Comparison of ENCODE assay signal across 23 cellular contexts in genomic region chr4:95386410-95386809, GRCh38.
DNase-seq lines count a peak whose midpoint lies in the region; ATAC-seq, FAIRE-seq and TF ChIP-seq lines count a peak whose summit lies in the region.
"Had no signal": no experiment of that assay in that cellular context is flagged by ENCODE, and none has a peak within 500 bp of the region (broad histone marks: within the 10 kb centered on the region; RNA-seq: fewer than 3 reads in every experiment).

No MANE protein-coding gene starts in this region.

- no peak overlapping the region for H2AK5ac ChIP-seq in H1 (ENCODE audit: low read depth, low read length)

- H3K27ac Mint-ChIP-seq in GM23338: no peak overlapping the region
- H3K27ac Mint-ChIP-seq: B cell; CD8-positive, alpha-beta T cell had no signal

- no peak overlapping the region for H4K91ac ChIP-seq in H1 (replicated peaks; ENCODE audit: insufficient read length, low read length)

- no peak for TF ChIP-seq EP300 in H1 (IDR thresholded peaks at IDR 0.05; ENCODE audit: borderline replicate concordance in 1 of 2, low read depth in 2 of 2, low read length in 2 of 2)

- no peak overlapping the region for H2BK20ac ChIP-seq in H1 (ENCODE audit: low read length)

- H2BK120ac ChIP-seq in H1 (replicated peaks; ENCODE audit: low read depth, low read length): no peak overlapping the region

- H3K79me1 ChIP-seq in H1 (ENCODE audit: low read depth, low read length): no peaks in the 10 kb centered on the region

- H3K9me3 ChIP-seq in H1 (ENCODE audit: insufficient read depth in 2 of 2, low read depth in 1 of 2, low read length in 1 of 2) (no peaks in the 10 kb centered on the region), prostate gland (no peaks in the 10 kb centered on the region)
- H3K9me3 ChIP-seq: SJSA1 had no signal

- no peak overlapping the region for H2BK12ac ChIP-seq in H1 (ENCODE audit: low read depth, low read length)

- no peak for TF ChIP-seq RAD21 in H1 (IDR thresholded peaks at IDR 0.05 in 1 of 2, conservative IDR thresholded peaks at IDR 0.05 in 1 of 2; ENCODE audit: low read depth in 2 of 2, low read length in 2 of 2)

- no peak overlapping the region for H4K8ac ChIP-seq in H1 (ENCODE audit: extremely low read depth, insufficient read depth, low read length)

- peak; percentile 97 for ATAC-seq in GM23338
- ATAC-seq: CD8-positive, alpha-beta T cell; HCT116 had no signal

- no peaks in the 10 kb centered on the region for H3K79me2 ChIP-seq in GM23338 (replicated peaks; ENCODE audit: insufficient read depth)
- no peaks in the 10 kb centered on the region for H3K79me2 ChIP-seq in H1 (ENCODE audit: control insufficient read depth in 1 of 2, insufficient read depth in 2 of 2, low read length in 2 of 2)

- no peak overlapping the region for H4K5ac ChIP-seq in H1 (ENCODE audit: insufficient read length, low read depth, low read length)

- no peak overlapping the region for H2BK5ac ChIP-seq in H1 (ENCODE audit: low read depth, low read length)

- POLR2A ChIA-PET in H1 (lab: Charles Lee; ENCODE audit: partially characterized antibody): no interaction called here

- no peak overlapping the region for H3K56ac ChIP-seq in H1 (replicated peaks; ENCODE audit: insufficient read length, low read depth, low read length)

- no peak overlapping the region for H3K4ac ChIP-seq in H1 (replicated peaks; ENCODE audit: insufficient read length, low read depth, low read length)

- H4K20me1 ChIP-seq in GM23338 (replicated peaks; ENCODE audit: insufficient read depth) (no peaks in the 10 kb centered on the region), H1 (replicated peaks in 1 of 2; ENCODE audit: control insufficient read depth in 1 of 2, insufficient read depth in 2 of 2, low read length in 2 of 2) (no peaks in the 10 kb centered on the region)

- H3K4me1 Mint-ChIP-seq in GM23338: peaks cover 33% of the 10 kb centered on the region; the same call in 2 of the 3 replicates
- H3K4me1 Mint-ChIP-seq: B cell had no signal

- no peak overlapping the region for H3K4me2 ChIP-seq in GM23338
- H3K4me2 ChIP-seq in H1 (ENCODE audit: insufficient read depth in 1 of 2, low read depth in 2 of 2, low read length in 2 of 2): no peak overlapping the region

- H3K4me1 ChIP-seq in GM23338 (ENCODE audit: insufficient read depth) (peaks cover 30% of the 10 kb centered on the region), H1 (replicated peaks in 1 of 4; ENCODE audit: control insufficient read depth in 3 of 4, insufficient read depth in 4 of 4, low read length in 3 of 4) (peaks cover 0 to 4% (median 0%) of the 10 kb centered on the region in 4 experiments; a peak in 1 of 7 replicates), prostate gland (replicated peaks) (no peaks in the 10 kb centered on the region)
- H3K4me1 ChIP-seq: SJSA1 had no signal

- H3K27ac ChIP-seq in GM23338 (ENCODE audit: low read depth) (no peak overlapping the region), H1 (ENCODE audit: low read depth, low read length) (no peak overlapping the region), prostate gland (no peak overlapping the region)
- H3K27ac ChIP-seq: 22Rv1, C4-2B, SJSA1 had no signal

- FAIRE-seq in H1 (lab: Jason Lieb, UNC): peak; percentile 39
- FAIRE-seq: G401.6 had no signal

- WGBS in H1 (ENCODE audit: extremely low coverage in 1 of 2, insufficient coverage in 1 of 2, insufficient read length in 1 of 2, insufficient replicate concordance in 2 of 2, low coverage in 1 of 2, low lambda C conversion rate in 2 of 2, missing lambda C conversion rate in 1 of 2), 2 experiments: 59% methylated on average over 3 of the region's 3 CpGs; no CpG with 5 or more reads in 1 of the 2 experiments
- WGBS in prostate gland: 58% methylated on average over 3 of the region's 3 CpGs

- TF ChIP-seq POLR2A in H1 (IDR thresholded peaks at IDR 0.05; ENCODE audit: control extremely low read depth in 1 of 2, low read depth in 2 of 2, low read length in 2 of 2): no peak
- TF ChIP-seq POLR2A in prostate gland (IDR thresholded peaks at IDR 0.05): no peak

- TF ChIP-seq CTCF in GM23338 (conservative IDR thresholded peaks at IDR 0.05; ENCODE audit: low read depth in 2 of 2) (no peak), H1 (IDR thresholded peaks at IDR 0.05; ENCODE audit: control extremely low read depth in 1 of 3, insufficient read depth in 1 of 3, low read depth in 1 of 3, low read length in 3 of 3) (no peak), prostate gland (IDR thresholded peaks at IDR 0.05) (no peak)

- H3K27me3 ChIP-seq in GM23338 (ENCODE audit: insufficient read depth) (peaks cover 96% of the 10 kb centered on the region), H1 (replicated peaks in 1 of 4; ENCODE audit: control insufficient read depth in 3 of 4, extremely low read depth in 1 of 4, insufficient read depth in 3 of 4, low read length in 3 of 4) (peaks cover 25 to 54% (median 38%) of the 10 kb centered on the region in 4 experiments), prostate gland (replicated peaks; ENCODE audit: insufficient read depth) (no peaks in the 10 kb centered on the region)
- H3K27me3 ChIP-seq: SJSA1 had no signal

- intact Hi-C loops in prostate gland (cut with DNase I): no loop called here

- H2BK15ac ChIP-seq in H1 (ENCODE audit: low read length): no peak overlapping the region

- no peak overlapping the region for H3K9ac ChIP-seq in H1 (replicated peaks in 1 of 4; ENCODE audit: extremely low read depth in 1 of 4, low read depth in 3 of 4, low read length in 3 of 4)

- no peaks in the 10 kb centered on the region for H3K36me3 Mint-ChIP-seq in GM23338 (ENCODE audit: low read depth)
- H3K36me3 Mint-ChIP-seq: CD8-positive, alpha-beta T cell had no signal

- H3K4me3 ChIP-seq in GM23338: no peak overlapping the region
- no peak overlapping the region for H3K4me3 ChIP-seq in H1 (ENCODE audit: extremely low read depth in 1 of 4, insufficient read depth in 2 of 4, low read depth in 3 of 4, low read length in 4 of 4)
- no peak overlapping the region for H3K4me3 ChIP-seq in prostate gland
- H3K4me3 ChIP-seq: SJSA1 had no signal

- no peaks in the 10 kb centered on the region for H3F3A ChIP-seq in GM23338 (replicated peaks; ENCODE audit: low read depth)

- no peak overlapping the region for H3K14ac ChIP-seq in H1 (ENCODE audit: insufficient read length)

- CTCF ChIA-PET in H1 (lab: Charles Lee; ENCODE audit: partially characterized antibody): interaction anchor here (0.6 to 1.6 kb wide), 2 partner anchors 23 to 97 kb away, joined by 3 to 4 read pairs; no protein-coding TSS in a partner anchor

- no peak overlapping the region for H3K23ac ChIP-seq in H1 (ENCODE audit: insufficient read length)

- peak; percentile 48 for DNase-seq in NCI-H2171 treated with DMSO at 0.1 percent for 48 hours (lab: John Stamatoyannopoulos, UW)
- no peak for DNase-seq in NCI-H2171 (lab: John Stamatoyannopoulos, UW)
- peak; percentile 81 for DNase-seq in GM23338 (ENCODE audit: low spot score)
- no peak for DNase-seq in H1 (ENCODE audit: low read depth in 1 of 2, low spot score in 2 of 2)
- DNase-seq in prostate gland (ENCODE audit: low spot score): no peak
- DNase-seq in effector CD8-positive, alpha-beta T cell (lab: John Stamatoyannopoulos, UW): no peak
- no peak for DNase-seq in NCI-H510A treated with DMSO at 0.1 percent for 48 hours (lab: John Stamatoyannopoulos, UW)
- DNase-seq: CD8-positive, alpha-beta T cell; DMS153; GOT3; KG1; MM.1S; NCI-H2029; NCI-H2227 treated with DMSO at 0.1 percent for 48 hours; NCI-H774; Right ventricle myocardium superior; RPMI8226 had no signal

- no peaks in the 10 kb centered on the region for H3K9me2 ChIP-seq in GM23338 (ENCODE audit: insufficient read depth)

- H3K18ac ChIP-seq in H1 (ENCODE audit: extremely low read depth, low read length): no peak overlapping the region

- H3K36me3 ChIP-seq in GM23338 (ENCODE audit: insufficient read depth): no peaks in the 10 kb centered on the region
- no peaks in the 10 kb centered on the region for H3K36me3 ChIP-seq in H1 (ENCODE audit: control insufficient read depth in 2 of 4, insufficient read depth in 4 of 4, low read length in 3 of 4)
- H3K36me3 ChIP-seq in prostate gland: no peaks in the 10 kb centered on the region
- H3K36me3 ChIP-seq: SJSA1 had no signal

- no peak overlapping the region for H3K4me3 Mint-ChIP-seq in GM23338
- H3K4me3 Mint-ChIP-seq: B cell; CD8-positive, alpha-beta T cell had no signal

- no peaks in the 10 kb centered on the region; the same call in 2 of the 3 replicates for H3K9me3 Mint-ChIP-seq in GM23338
- H3K9me3 Mint-ChIP-seq: CD8-positive, alpha-beta T cell had no signal

- peaks cover 48% of the 10 kb centered on the region for H3K27me3 Mint-ChIP-seq in GM23338 (ENCODE audit: insufficient read depth, low read depth, poor library complexity)
- H3K27me3 Mint-ChIP-seq: B cell had no signal

- H2AFZ ChIP-seq in GM23338: no peak overlapping the region
- H2AFZ ChIP-seq in H1 (ENCODE audit: low read length): no peak overlapping the region

- H3K23me2 ChIP-seq in H1 (ENCODE audit: low read depth, low read length): no peaks in the 10 kb centered on the region

TF ChIP-seq in GM23338, 12 proteins besides CTCF, POLR2A, EP300 and RAD21 (continues in another document):
- no peak for TF ChIP-seq EZH2phosphoT487 (IDR thresholded peaks at IDR 0.05; ENCODE audit: unreplicated experiment)

TF ChIP-seq in H1, 55 proteins besides CTCF, POLR2A, EP300 and RAD21:
- TF ChIP-seq POLR2AphosphoS5 (IDR thresholded peaks at IDR 0.05; ENCODE audit: low read depth, low read length) (peak; percentile 65; the same call in 1 of the 2 replicates), TBP (IDR thresholded peaks at IDR 0.05; ENCODE audit: low read depth, low read length) (no peak), POU5F1 (IDR thresholded peaks at IDR 0.05; ENCODE audit: low read depth, low read length) (0 out of 2 replicates have a peak, but pooled peaks have one; percentile 15), CBX8 (IDR thresholded peaks at IDR 0.05; ENCODE audit: borderline replicate concordance, low read depth, low read length) (no peak), NANOG (IDR thresholded peaks at IDR 0.05; ENCODE audit: insufficient read depth, low read depth, low read length, poor library complexity, severe bottlenecking) (peak; percentile 66), TCF12 (IDR thresholded peaks at IDR 0.05; ENCODE audit: low read depth, low read length) (0 out of 2 replicates have a peak, but pooled peaks have one; percentile 29)
TF ChIP-seq in H1: peak in this region for 4.

Comparison
In these comparisons a context has a peak if more than half of its experiments do, and no peak if none do; other contexts are left out.
1. DNase-seq: peak in NCI-H2171 treated with DMSO at 0.1 percent for 48 hours (single experiment) and GM23338 (single experiment); none in NCI-H2171 (single experiment), H1 (0 of 2), prostate gland (single experiment), effector CD8-positive, alpha-beta T cell (single experiment) and NCI-H510A treated with DMSO at 0.1 percent for 48 hours (single experiment).